9 cellular contexts compared by ENCODE assay signal in genomic region chr5:174581483-174581882, GRCh38.
A peak's percentile ranks its signal among the peaks of the same experiment; 100 is the strongest.
DNase-seq lines count a peak whose midpoint lies in the region; ATAC-seq, FAIRE-seq and TF ChIP-seq lines count a peak whose summit lies in the region.
"Had no signal": no experiment of that assay in that cellular context is flagged by ENCODE, and none has a peak within 500 bp of the region (broad histone marks: within the 10 kb centered on the region; RNA-seq: fewer than 3 reads in every experiment).

No MANE protein-coding gene starts in this region.

- ATAC-seq in natural killer cell: no peak
- no peak for ATAC-seq in sciatic nerve
- ATAC-seq in stimulated activated naive B cell treated with anti-CD40 and anti-IgM and Interleukin-4, amounts not matched to agents 10 μg/mL and 1 μg/mL and 100 μg/mL, for 72 hours (replicated peaks): no peak

- FAIRE-seq in HTR-8/SVneo (lab: Jason Lieb, UNC): no peak

- H3K9me3 Mint-ChIP-seq in natural killer cell: no peaks in the 10 kb centered on the region
- H3K9me3 Mint-ChIP-seq in stimulated activated naive B cell treated with anti-CD40 and anti-IgM and Interleukin-4, amounts not matched to agents 10 μg/mL and 1 μg/mL and 100 μg/mL, for 72 hours: peaks cover 0 to 2% of the 10 kb centered on the region in 2 donors

- H3K27ac ChIP-seq in C4-2B (no peak overlapping the region), VCaP (no peak overlapping the region)

- intact Hi-C loops in natural killer cell (cut with micrococcal nuclease) (no loop called here), sciatic nerve (cut with DNase I) (no loop called here)

- DNase-seq in HTR-8/SVneo (ENCODE audit: insufficient read length, low spot score) (peak; percentile 41), left kidney (ENCODE audit: low read depth, low spot score) (peak; percentile 74), natural killer cell (no peak), sciatic nerve (ENCODE audit: low spot score) (no peak), NCI-H187 (lab: John Stamatoyannopoulos, UW) (no peak)
- no peak for DNase-seq in stimulated activated naive B cell treated with anti-CD40 and anti-IgM and Interleukin-4, amounts not matched to agents 10 μg/mL and 1 μg/mL and 100 μg/mL, for 72 hours
- DNase-seq: SHP77 treated with DMSO at 0.1 percent for 48 hours had no signal

- H3K36me3 Mint-ChIP-seq in natural killer cell: no peaks in the 10 kb centered on the region
- no peaks in the 10 kb centered on the region for H3K36me3 Mint-ChIP-seq in stimulated activated naive B cell treated with anti-CD40 and anti-IgM and Interleukin-4, amounts not matched to agents 10 μg/mL and 1 μg/mL and 100 μg/mL, for 72 hours

- peak; percentile 58 for TF ChIP-seq CTCF in C4-2B (conservative IDR thresholded peaks at IDR 0.05)
- TF ChIP-seq CTCF in VCaP (conservative IDR thresholded peaks at IDR 0.05): peak; percentile 69
- TF ChIP-seq CTCF in natural killer cell (IDR thresholded peaks at IDR 0.05): no peak

- no peak overlapping the region for H3K4me3 Mint-ChIP-seq in natural killer cell
- no peak overlapping the region for H3K4me3 Mint-ChIP-seq in stimulated activated naive B cell treated with anti-CD40 and anti-IgM and Interleukin-4, amounts not matched to agents 10 μg/mL and 1 μg/mL and 100 μg/mL, for 72 hours

- H3K27me3 Mint-ChIP-seq in natural killer cell (ENCODE audit: low read depth in 2 of 2): peaks cover 7 to 8% of the 10 kb centered on the region in 2 donors
- no peaks in the 10 kb centered on the region for H3K27me3 Mint-ChIP-seq in stimulated activated naive B cell treated with anti-CD40 and anti-IgM and Interleukin-4, amounts not matched to agents 10 μg/mL and 1 μg/mL and 100 μg/mL, for 72 hours

- H3K4me1 Mint-ChIP-seq in natural killer cell: no peaks in the 10 kb centered on the region
- no peaks in the 10 kb centered on the region for H3K4me1 Mint-ChIP-seq in stimulated activated naive B cell treated with anti-CD40 and anti-IgM and Interleukin-4, amounts not matched to agents 10 μg/mL and 1 μg/mL and 100 μg/mL, for 72 hours

- no peak overlapping the region for H3K27ac Mint-ChIP-seq in natural killer cell
- no peak overlapping the region for H3K27ac Mint-ChIP-seq in stimulated activated naive B cell treated with anti-CD40 and anti-IgM and Interleukin-4, amounts not matched to agents 10 μg/mL and 1 μg/mL and 100 μg/mL, for 72 hours

Comparison
In these comparisons a context has a peak if more than half of its experiments do, and no peak if none do; other contexts are left out.
1. DNase-seq: peak in HTR-8/SVneo (single experiment) and left kidney (single experiment); none in natural killer cell (single experiment), sciatic nerve (single experiment), stimulated activated naive B cell treated with anti-CD40 and anti-IgM and Interleukin-4, amounts not matched to agents 10 μg/mL and 1 μg/mL and 100 μg/mL, for 72 hours (single experiment) and NCI-H187 (0 of 2).